Comparison of ENCODE assay signal across 9 cellular contexts in genomic region chr14:50047274-50047676, GRCh38.
DNase-seq lines count a peak whose midpoint lies in the region; ATAC-seq and TF ChIP-seq lines count a peak whose summit lies in the region.
"Had no signal": no experiment of that assay in that cellular context is flagged by ENCODE, and none has a peak within 500 bp of the region (broad histone marks: within the 10 kb centered on the region; RNA-seq: fewer than 3 reads in every experiment).

No MANE protein-coding gene starts in this region.

- H3K4me3 ChIP-seq in mesendoderm (ENCODE audit: low read length): no peak overlapping the region
- H3K4me3 ChIP-seq: A549 had no signal

- H4K8ac ChIP-seq in mesendoderm (ENCODE audit: low read depth, low read length): no peak overlapping the region

- H3K4me1 ChIP-seq in mesendoderm (ENCODE audit: control insufficient read depth, low read depth, low read length): peaks cover 4% of the 10 kb centered on the region

- H3K23ac ChIP-seq in mesendoderm (ENCODE audit: low read length): no peak overlapping the region

- TF ChIP-seq CTCF in omental fat pad (IDR thresholded peaks at IDR 0.05): no peak

- ATAC-seq in HG02938 (IDR thresholded peaks at IDR 0.05; ENCODE audit: unreplicated experiment) (peak; percentile 73), omental fat pad (ENCODE audit: low FRiP score) (no peak)
- ATAC-seq: A549 had no signal

- H3K27ac ChIP-seq in mesendoderm (ENCODE audit: low read depth, low read length): peak overlapping the region; percentile 1
- H3K27ac ChIP-seq: A549 had no signal

- H3K9ac ChIP-seq in mesendoderm (ENCODE audit: low read length): no peak overlapping the region

- peak overlapping the region; percentile 10 for H4K5ac ChIP-seq in mesendoderm (ENCODE audit: low read length)

- H2AK5ac ChIP-seq in mesendoderm (ENCODE audit: low read length): peak overlapping the region; percentile 59

- no peaks in the 10 kb centered on the region for H3K79me2 ChIP-seq in mesendoderm (ENCODE audit: control insufficient read depth, insufficient read depth, low read length)

- no peaks in the 10 kb centered on the region for H3K36me3 ChIP-seq in mesendoderm (ENCODE audit: control insufficient read depth, insufficient read depth, low read length)

- H2BK15ac ChIP-seq in mesendoderm (replicated peaks; ENCODE audit: low read depth): no peak overlapping the region

- DNase-seq in NOMO-1 treated with DMSO at 0.1 percent for 48 hours (lab: John Stamatoyannopoulos, UW; ENCODE audit: unreplicated experiment): peak; percentile 51
- DNase-seq in NOMO-1 treated with dmso at 0.1 percent for 144 hours (lab: John Stamatoyannopoulos, UW; ENCODE audit: unreplicated experiment): no peak
- DNase-seq in UCSD-AML1 (lab: John Stamatoyannopoulos, UW; ENCODE audit: unreplicated experiment): peak; percentile 19
- DNase-seq in mesendoderm: peak; percentile 40
- no peak for DNase-seq in inferior parietal cortex (ENCODE audit: extremely low spot score)
- no peak for DNase-seq in HuH-7 (ENCODE audit: low spot score)
- no peak for DNase-seq in omental fat pad (ENCODE audit: low spot score)

- H2BK120ac ChIP-seq in mesendoderm (ENCODE audit: low read depth, low read length): peak overlapping the region; percentile 35

- H3K18ac ChIP-seq in mesendoderm (ENCODE audit: low read length): peak overlapping the region; percentile 72

- peak overlapping the region; percentile 82 for H3K4ac ChIP-seq in mesendoderm (ENCODE audit: low read depth, low read length)

- H3K79me1 ChIP-seq in mesendoderm (ENCODE audit: low read length): no peaks in the 10 kb centered on the region

- peak overlapping the region; percentile 54 for H2BK5ac ChIP-seq in mesendoderm (ENCODE audit: low read length)

- H3K56ac ChIP-seq in mesendoderm (ENCODE audit: low read length): peak overlapping the region; percentile 70

- no peak overlapping the region for H3K4me2 ChIP-seq in mesendoderm (ENCODE audit: low read length)
- H3K4me2 ChIP-seq: A549 had no signal

- H3K27me3 ChIP-seq in mesendoderm (ENCODE audit: insufficient read depth, low read length, poor library complexity): no peaks in the 10 kb centered on the region

Comparison
In these comparisons a context has a peak if more than half of its experiments do, and no peak if none do; other contexts are left out.
1. DNase-seq: peak in NOMO-1 treated with DMSO at 0.1 percent for 48 hours (single experiment), UCSD-AML1 (single experiment) and mesendoderm (single experiment); none in NOMO-1 treated with dmso at 0.1 percent for 144 hours (single experiment), inferior parietal cortex (single experiment), HuH-7 (single experiment) and omental fat pad (single experiment).